In the genomic region with DNA sequence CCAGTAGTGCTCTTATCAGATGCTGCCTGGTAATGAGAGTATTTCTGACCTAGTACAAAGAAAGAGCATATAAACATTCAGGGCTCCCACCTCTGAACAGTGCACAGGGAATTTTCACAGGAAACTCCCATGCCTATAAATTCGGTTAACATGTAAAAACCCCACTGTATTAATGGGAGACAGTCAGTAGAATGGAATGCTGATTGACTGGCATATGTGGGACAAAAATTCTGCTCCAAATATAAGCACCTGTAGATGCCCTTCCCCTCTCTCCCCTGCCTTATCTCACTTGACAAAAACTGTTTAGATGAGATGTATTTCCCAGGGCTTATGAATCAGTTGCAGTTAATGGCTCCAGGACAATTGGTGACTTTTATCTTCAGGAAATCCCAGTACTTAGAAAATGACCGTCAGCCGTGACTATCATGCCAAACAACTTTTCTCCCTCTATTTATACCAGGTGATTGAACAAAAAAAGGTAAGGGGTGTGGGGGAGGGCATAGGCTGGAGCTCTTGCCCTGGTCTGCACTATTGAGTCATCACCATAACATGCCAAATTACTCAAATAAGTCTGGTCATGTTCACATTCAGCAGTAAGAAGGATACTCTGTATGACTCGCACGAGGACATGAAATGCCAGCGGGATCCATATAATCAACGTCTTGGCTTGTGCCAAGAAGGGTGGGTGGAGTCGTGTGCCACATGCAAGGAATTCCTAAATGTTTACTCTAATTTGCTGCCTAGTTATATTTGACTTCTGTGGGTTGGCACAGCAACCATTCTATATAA, we compare ENCODE assay signal across 11 cellular contexts.
DNase-seq lines count a peak whose midpoint lies in the region; ATAC-seq, FAIRE-seq and TF ChIP-seq lines count a peak whose summit lies in the region.
"Had no signal": no experiment of that assay in that cellular context is flagged by ENCODE, and none has a peak within 500 bp of the region (broad histone marks: within the 10 kb centered on the region; RNA-seq: fewer than 3 reads in every experiment).

No MANE protein-coding gene starts in this region.

- H3K4me1 Mint-ChIP-seq in astrocyte (ENCODE audit: low read depth, unreplicated experiment): peaks cover 21% of the 10 kb centered on the region
- H3K4me1 Mint-ChIP-seq: stimulated activated memory B cell treated with anti-CD40 and anti-IgM and Interleukin-4, amounts not matched to agents 10 μg/mL and 1 μg/mL and 100 μg/mL, for 72 hours had no signal

- peak overlapping the region; percentile 27 for H3K27ac Mint-ChIP-seq in astrocyte (ENCODE audit: unreplicated experiment)
- H3K27ac Mint-ChIP-seq: stimulated activated memory B cell treated with anti-CD40 and anti-IgM and Interleukin-4, amounts not matched to agents 10 μg/mL and 1 μg/mL and 100 μg/mL, for 72 hours; T-helper 1 cell treated with Interleukin-12 subunit alpha and Interleukin-12 subunit beta and Interleukin-4 antibody, amounts not matched to agents 30 μg/mL and 1 μg/mL, for 36 hours had no signal

- no peak overlapping the region for H3K4me3 ChIP-seq in astrocyte (ENCODE audit: insufficient read depth, low read depth, low read length)
- H3K4me3 ChIP-seq: hepatocyte had no signal

- no peak for TF ChIP-seq CTCF in astrocyte (IDR thresholded peaks at IDR 0.05; ENCODE audit: insufficient read depth, low read depth, low read length)

- H3K4me2 ChIP-seq in astrocyte (ENCODE audit: low read length): peak overlapping the region; percentile 42
- H3K4me2 ChIP-seq: hepatocyte had no signal

- peak; percentile 47 for FAIRE-seq in astrocyte (lab: Jason Lieb, UNC)
- peak; percentile 79 for FAIRE-seq in urothelium cell line (lab: Jason Lieb, UNC)

- H3K9me3 Mint-ChIP-seq in astrocyte (ENCODE audit: unreplicated experiment): no peaks in the 10 kb centered on the region

- peak overlapping the region; percentile 33 for H3K27ac ChIP-seq in astrocyte (ENCODE audit: low read depth, low read length)
- H3K27ac ChIP-seq: hepatocyte had no signal

- H4K20me1 ChIP-seq in astrocyte (ENCODE audit: insufficient read depth, low read length): no peaks in the 10 kb centered on the region

- no peaks in the 10 kb centered on the region for H3K79me2 ChIP-seq in astrocyte (ENCODE audit: insufficient read depth, low read length)
- H3K79me2 ChIP-seq: hepatocyte had no signal

- ATAC-seq in HG03159 (IDR thresholded peaks at IDR 0.05; ENCODE audit: unreplicated experiment): no peak
- no peak for ATAC-seq in HG03520 (IDR thresholded peaks at IDR 0.05; ENCODE audit: unreplicated experiment)
- ATAC-seq: stimulated activated memory B cell treated with anti-CD40 and anti-IgM and Interleukin-4, amounts not matched to agents 10 μg/mL and 1 μg/mL and 100 μg/mL, for 72 hours had no signal

- peak; percentile 88 for DNase-seq in HS-5 (ENCODE audit: low read depth)
- DNase-seq in astrocyte (ENCODE audit: low read depth): peak; percentile 89
- peak; percentile 44 for DNase-seq in glomerular endothelial cell (ENCODE audit: extremely low read depth, low read depth, low spot score)
- DNase-seq in urothelium cell line (ENCODE audit: low spot score): peak; percentile 70
- DNase-seq in SK-N-DZ (ENCODE audit: low spot score): no peak
- DNase-seq: Kasumi-1 had no signal

- H3K9ac ChIP-seq in astrocyte (ENCODE audit: low read length): no peak overlapping the region

- H3K27me3 Mint-ChIP-seq in astrocyte (ENCODE audit: low read depth, unreplicated experiment): no peaks in the 10 kb centered on the region
- H3K27me3 Mint-ChIP-seq: stimulated activated memory B cell treated with anti-CD40 and anti-IgM and Interleukin-4, amounts not matched to agents 10 μg/mL and 1 μg/mL and 100 μg/mL, for 72 hours had no signal

- H3K27me3 ChIP-seq in astrocyte (ENCODE audit: insufficient read depth, low read length): no peaks in the 10 kb centered on the region
- H3K27me3 ChIP-seq: hepatocyte had no signal

- peak overlapping the region; percentile 0 for H2AFZ ChIP-seq in astrocyte (ENCODE audit: low read depth, low read length)
- H2AFZ ChIP-seq: hepatocyte had no signal

- no peaks in the 10 kb centered on the region for H3K36me3 ChIP-seq in astrocyte (ENCODE audit: insufficient read depth, low read length)

- H3K36me3 Mint-ChIP-seq in astrocyte (ENCODE audit: low read depth, unreplicated experiment): no peaks in the 10 kb centered on the region
- H3K36me3 Mint-ChIP-seq: stimulated activated memory B cell treated with anti-CD40 and anti-IgM and Interleukin-4, amounts not matched to agents 10 μg/mL and 1 μg/mL and 100 μg/mL, for 72 hours had no signal

- H3K4me1 ChIP-seq in astrocyte (ENCODE audit: insufficient read depth, low read length): peaks cover 21% of the 10 kb centered on the region

- H3K9me3 ChIP-seq in astrocyte (ENCODE audit: insufficient read depth, low read depth, low read length): no peaks in the 10 kb centered on the region

- no peak overlapping the region for H3K4me3 Mint-ChIP-seq in astrocyte (ENCODE audit: unreplicated experiment)
- H3K4me3 Mint-ChIP-seq: stimulated activated memory B cell treated with anti-CD40 and anti-IgM and Interleukin-4, amounts not matched to agents 10 μg/mL and 1 μg/mL and 100 μg/mL, for 72 hours; T-helper 1 cell treated with Interleukin-12 subunit alpha and Interleukin-12 subunit beta and Interleukin-4 antibody, amounts not matched to agents 30 μg/mL and 1 μg/mL, for 36 hours had no signal
